In the genomic region with DNA sequence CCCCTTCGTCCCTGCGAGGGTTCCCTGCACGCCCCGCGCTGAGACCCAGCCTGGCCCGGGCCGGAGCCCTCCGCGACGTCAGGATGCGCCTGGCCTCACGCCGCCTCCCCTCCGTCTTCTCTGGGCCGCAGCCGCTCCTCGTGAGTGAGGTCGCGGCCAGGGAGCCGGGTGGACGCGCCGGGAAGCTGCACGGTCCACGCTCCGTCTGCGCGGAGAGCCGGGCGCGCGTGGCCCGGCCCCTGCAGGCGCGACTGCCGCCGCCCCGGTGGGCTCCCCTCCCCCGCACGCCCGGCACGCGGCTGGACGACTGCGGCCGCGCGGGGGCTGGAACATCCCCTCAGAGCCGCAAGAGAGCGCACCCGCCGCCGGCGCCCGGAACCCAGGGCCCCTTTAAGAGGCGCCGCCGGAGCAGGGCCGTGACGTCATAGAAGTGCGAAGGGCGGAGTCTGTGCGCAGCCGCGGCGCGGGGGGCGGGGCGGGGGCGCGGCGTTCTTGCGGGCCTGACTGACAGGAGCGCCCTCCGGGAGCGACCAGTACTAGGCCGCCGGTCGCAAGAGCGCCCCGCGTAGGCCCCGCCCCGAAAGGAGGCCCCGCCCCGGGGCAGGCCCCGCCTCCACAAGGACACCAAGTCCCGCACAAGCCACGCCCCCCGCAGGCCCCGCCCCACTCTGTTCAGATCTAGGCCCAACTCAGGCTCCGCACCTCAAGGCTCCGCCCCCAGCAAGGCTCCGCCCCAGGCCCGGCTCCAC, we compare ENCODE assay signal across 1 cellular context.
A peak's percentile ranks its signal among the peaks of the same experiment; 100 is the strongest.
TF ChIP-seq lines count a peak whose summit lies in the region.

No MANE protein-coding gene starts in this region.

TF ChIP-seq in HepG2, 621 proteins besides CTCF, POLR2A, EP300 and RAD21 (continued from another document and continues in another):
- TF ChIP-seq, protein P1, sequence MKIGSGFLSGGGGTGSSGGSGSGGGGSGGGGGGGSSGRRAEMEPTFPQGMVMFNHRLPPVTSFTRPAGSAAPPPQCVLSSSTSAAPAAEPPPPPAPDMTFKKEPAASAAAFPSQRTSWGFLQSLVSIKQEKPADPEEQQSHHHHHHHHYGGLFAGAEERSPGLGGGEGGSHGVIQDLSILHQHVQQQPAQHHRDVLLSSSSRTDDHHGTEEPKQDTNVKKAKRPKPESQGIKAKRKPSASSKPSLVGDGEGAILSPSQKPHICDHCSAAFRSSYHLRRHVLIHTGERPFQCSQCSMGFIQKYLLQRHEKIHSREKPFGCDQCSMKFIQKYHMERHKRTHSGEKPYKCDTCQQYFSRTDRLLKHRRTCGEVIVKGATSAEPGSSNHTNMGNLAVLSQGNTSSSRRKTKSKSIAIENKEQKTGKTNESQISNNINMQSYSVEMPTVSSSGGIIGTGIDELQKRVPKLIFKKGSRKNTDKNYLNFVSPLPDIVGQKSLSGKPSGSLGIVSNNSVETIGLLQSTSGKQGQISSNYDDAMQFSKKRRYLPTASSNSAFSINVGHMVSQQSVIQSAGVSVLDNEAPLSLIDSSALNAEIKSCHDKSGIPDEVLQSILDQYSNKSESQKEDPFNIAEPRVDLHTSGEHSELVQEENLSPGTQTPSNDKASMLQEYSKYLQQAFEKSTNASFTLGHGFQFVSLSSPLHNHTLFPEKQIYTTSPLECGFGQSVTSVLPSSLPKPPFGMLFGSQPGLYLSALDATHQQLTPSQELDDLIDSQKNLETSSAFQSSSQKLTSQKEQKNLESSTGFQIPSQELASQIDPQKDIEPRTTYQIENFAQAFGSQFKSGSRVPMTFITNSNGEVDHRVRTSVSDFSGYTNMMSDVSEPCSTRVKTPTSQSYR (CRISPR knock-in tag; IDR thresholded peaks at IDR 0.05; ENCODE audit: borderline replicate concordance): peak; percentile 73; the same call in 1 of the 2 replicates
- TF ChIP-seq FOXC1 (CRISPR knock-in tag; IDR thresholded peaks at IDR 0.05; ENCODE audit: borderline replicate concordance): no peak
- peak; percentile 57 for TF ChIP-seq SAP130 (CRISPR knock-in tag; IDR thresholded peaks at IDR 0.05; ENCODE audit: low read depth)
- TF ChIP-seq ZNF709 (CRISPR knock-in tag; IDR thresholded peaks at IDR 0.05): no peak
- peak; percentile 49; the same call in 1 of the 2 replicates for TF ChIP-seq ZNF816 (CRISPR knock-in tag; IDR thresholded peaks at IDR 0.05; ENCODE audit: borderline replicate concordance)
- no peak for TF ChIP-seq ZNF775 (CRISPR knock-in tag; IDR thresholded peaks at IDR 0.05; ENCODE audit: borderline replicate concordance)
- no peak for TF ChIP-seq BRCA1 (CRISPR knock-in tag; IDR thresholded peaks at IDR 0.05)
- no peak for TF ChIP-seq ZNF296 (CRISPR knock-in tag; conservative IDR thresholded peaks at IDR 0.05)
- TF ChIP-seq ZNF629 (CRISPR knock-in tag; conservative IDR thresholded peaks at IDR 0.05): no peak; the same call in 1 of the 2 replicates
- TF ChIP-seq ZNF644 (CRISPR knock-in tag; IDR thresholded peaks at IDR 0.05; ENCODE audit: low read depth): no peak
- no peak for TF ChIP-seq U2AF1 (optimal IDR thresholded peaks at IDR 0.05; ENCODE audit: low read depth, low read length)
- no peak for TF ChIP-seq ZNF260 (CRISPR knock-in tag; IDR thresholded peaks at IDR 0.05; ENCODE audit: borderline replicate concordance, low read depth)
- TF ChIP-seq MAF1 (CRISPR knock-in tag; IDR thresholded peaks at IDR 0.05; ENCODE audit: borderline replicate concordance): no peak
- no peak for TF ChIP-seq CCAR2 (optimal IDR thresholded peaks at IDR 0.05; ENCODE audit: low read depth, low read length)
- TF ChIP-seq GLI4 (CRISPR knock-in tag; IDR thresholded peaks at IDR 0.05; ENCODE audit: borderline replicate concordance): no peak
- no peak for TF ChIP-seq FOXA3 (CRISPR knock-in tag; IDR thresholded peaks at IDR 0.05)
- TF ChIP-seq, protein P2, sequence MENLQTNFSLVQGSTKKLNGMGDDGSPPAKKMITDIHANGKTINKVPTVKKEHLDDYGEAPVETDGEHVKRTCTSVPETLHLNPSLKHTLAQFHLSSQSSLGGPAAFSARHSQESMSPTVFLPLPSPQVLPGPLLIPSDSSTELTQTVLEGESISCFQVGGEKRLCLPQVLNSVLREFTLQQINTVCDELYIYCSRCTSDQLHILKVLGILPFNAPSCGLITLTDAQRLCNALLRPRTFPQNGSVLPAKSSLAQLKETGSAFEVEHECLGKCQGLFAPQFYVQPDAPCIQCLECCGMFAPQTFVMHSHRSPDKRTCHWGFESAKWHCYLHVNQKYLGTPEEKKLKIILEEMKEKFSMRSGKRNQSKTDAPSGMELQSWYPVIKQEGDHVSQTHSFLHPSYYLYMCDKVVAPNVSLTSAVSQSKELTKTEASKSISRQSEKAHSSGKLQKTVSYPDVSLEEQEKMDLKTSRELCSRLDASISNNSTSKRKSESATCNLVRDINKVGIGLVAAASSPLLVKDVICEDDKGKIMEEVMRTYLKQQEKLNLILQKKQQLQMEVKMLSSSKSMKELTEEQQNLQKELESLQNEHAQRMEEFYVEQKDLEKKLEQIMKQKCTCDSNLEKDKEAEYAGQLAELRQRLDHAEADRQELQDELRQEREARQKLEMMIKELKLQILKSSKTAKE (CRISPR knock-in tag; IDR thresholded peaks at IDR 0.05; ENCODE audit: borderline replicate concordance): no peak
- TF ChIP-seq ELF3 (CRISPR knock-in tag; IDR thresholded peaks at IDR 0.05): no peak
- no peak for TF ChIP-seq MZF1 (CRISPR knock-in tag; IDR thresholded peaks at IDR 0.05; ENCODE audit: borderline replicate concordance)
- TF ChIP-seq ZNF180 (CRISPR knock-in tag; IDR thresholded peaks at IDR 0.05; ENCODE audit: borderline replicate concordance, low read depth): no peak
- TF ChIP-seq NR1H2 (CRISPR knock-in tag; IDR thresholded peaks at IDR 0.05; ENCODE audit: borderline replicate concordance, low read depth): no peak
- TF ChIP-seq ZNF781 (CRISPR knock-in tag; IDR thresholded peaks at IDR 0.05; ENCODE audit: borderline replicate concordance, not compliant biosample characterization): no peak
- TF ChIP-seq ZFP37 (CRISPR knock-in tag; IDR thresholded peaks at IDR 0.05; ENCODE audit: borderline replicate concordance): no peak
- no peak; the same call in 1 of the 2 replicates for TF ChIP-seq DNMT1 (CRISPR knock-in tag; IDR thresholded peaks at IDR 0.05)
- TF ChIP-seq WIZ (CRISPR knock-in tag; IDR thresholded peaks at IDR 0.05): no peak
- TF ChIP-seq RFX3 (CRISPR knock-in tag; IDR thresholded peaks at IDR 0.05): no peak
- no peak for TF ChIP-seq ARNT (IDR thresholded peaks at IDR 0.05)
- no peak for TF ChIP-seq CENPT (CRISPR knock-in tag; IDR thresholded peaks at IDR 0.05; ENCODE audit: low read depth)
- TF ChIP-seq, protein P3, sequence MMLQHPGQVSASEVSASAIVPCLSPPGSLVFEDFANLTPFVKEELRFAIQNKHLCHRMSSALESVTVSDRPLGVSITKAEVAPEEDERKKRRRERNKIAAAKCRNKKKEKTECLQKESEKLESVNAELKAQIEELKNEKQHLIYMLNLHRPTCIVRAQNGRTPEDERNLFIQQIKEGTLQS (CRISPR knock-in tag; IDR thresholded peaks at IDR 0.05): no peak
- TF ChIP-seq ZNF776 (CRISPR knock-in tag; IDR thresholded peaks at IDR 0.05): peak; percentile 89
- TF ChIP-seq, protein P4, sequence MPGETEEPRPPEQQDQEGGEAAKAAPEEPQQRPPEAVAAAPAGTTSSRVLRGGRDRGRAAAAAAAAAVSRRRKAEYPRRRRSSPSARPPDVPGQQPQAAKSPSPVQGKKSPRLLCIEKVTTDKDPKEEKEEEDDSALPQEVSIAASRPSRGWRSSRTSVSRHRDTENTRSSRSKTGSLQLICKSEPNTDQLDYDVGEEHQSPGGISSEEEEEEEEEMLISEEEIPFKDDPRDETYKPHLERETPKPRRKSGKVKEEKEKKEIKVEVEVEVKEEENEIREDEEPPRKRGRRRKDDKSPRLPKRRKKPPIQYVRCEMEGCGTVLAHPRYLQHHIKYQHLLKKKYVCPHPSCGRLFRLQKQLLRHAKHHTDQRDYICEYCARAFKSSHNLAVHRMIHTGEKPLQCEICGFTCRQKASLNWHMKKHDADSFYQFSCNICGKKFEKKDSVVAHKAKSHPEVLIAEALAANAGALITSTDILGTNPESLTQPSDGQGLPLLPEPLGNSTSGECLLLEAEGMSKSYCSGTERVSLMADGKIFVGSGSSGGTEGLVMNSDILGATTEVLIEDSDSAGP (CRISPR knock-in tag; IDR thresholded peaks at IDR 0.05; ENCODE audit: borderline replicate concordance): peak; percentile 99
- TF ChIP-seq, protein P5, sequence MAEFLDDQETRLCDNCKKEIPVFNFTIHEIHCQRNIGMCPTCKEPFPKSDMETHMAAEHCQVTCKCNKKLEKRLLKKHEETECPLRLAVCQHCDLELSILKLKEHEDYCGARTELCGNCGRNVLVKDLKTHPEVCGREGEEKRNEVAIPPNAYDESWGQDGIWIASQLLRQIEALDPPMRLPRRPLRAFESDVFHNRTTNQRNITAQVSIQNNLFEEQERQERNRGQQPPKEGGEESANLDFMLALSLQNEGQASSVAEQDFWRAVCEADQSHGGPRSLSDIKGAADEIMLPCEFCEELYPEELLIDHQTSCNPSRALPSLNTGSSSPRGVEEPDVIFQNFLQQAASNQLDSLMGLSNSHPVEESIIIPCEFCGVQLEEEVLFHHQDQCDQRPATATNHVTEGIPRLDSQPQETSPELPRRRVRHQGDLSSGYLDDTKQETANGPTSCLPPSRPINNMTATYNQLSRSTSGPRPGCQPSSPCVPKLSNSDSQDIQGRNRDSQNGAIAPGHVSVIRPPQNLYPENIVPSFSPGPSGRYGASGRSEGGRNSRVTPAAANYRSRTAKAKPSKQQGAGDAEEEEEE (CRISPR knock-in tag; IDR thresholded peaks at IDR 0.05; ENCODE audit: borderline replicate concordance): no peak
- no peak for TF ChIP-seq CBX1 (IDR thresholded peaks at IDR 0.05; ENCODE audit: low read depth)
- no peak for TF ChIP-seq ZNF878 (CRISPR knock-in tag; IDR thresholded peaks at IDR 0.05)
- TF ChIP-seq, protein P6, sequence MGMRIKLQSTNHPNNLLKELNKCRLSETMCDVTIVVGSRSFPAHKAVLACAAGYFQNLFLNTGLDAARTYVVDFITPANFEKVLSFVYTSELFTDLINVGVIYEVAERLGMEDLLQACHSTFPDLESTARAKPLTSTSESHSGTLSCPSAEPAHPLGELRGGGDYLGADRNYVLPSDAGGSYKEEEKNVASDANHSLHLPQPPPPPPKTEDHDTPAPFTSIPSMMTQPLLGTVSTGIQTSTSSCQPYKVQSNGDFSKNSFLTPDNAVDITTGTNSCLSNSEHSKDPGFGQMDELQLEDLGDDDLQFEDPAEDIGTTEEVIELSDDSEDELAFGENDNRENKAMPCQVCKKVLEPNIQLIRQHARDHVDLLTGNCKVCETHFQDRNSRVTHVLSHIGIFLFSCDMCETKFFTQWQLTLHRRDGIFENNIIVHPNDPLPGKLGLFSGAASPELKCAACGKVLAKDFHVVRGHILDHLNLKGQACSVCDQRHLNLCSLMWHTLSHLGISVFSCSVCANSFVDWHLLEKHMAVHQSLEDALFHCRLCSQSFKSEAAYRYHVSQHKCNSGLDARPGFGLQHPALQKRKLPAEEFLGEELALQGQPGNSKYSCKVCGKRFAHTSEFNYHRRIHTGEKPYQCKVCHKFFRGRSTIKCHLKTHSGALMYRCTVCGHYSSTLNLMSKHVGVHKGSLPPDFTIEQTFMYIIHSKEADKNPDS (CRISPR knock-in tag; IDR thresholded peaks at IDR 0.05): peak; percentile 57; the same call in 1 of the 2 replicates
- no peak; the same call in 1 of the 2 replicates for TF ChIP-seq ETV5 (CRISPR knock-in tag; IDR thresholded peaks at IDR 0.05; ENCODE audit: borderline replicate concordance)
- no peak for TF ChIP-seq ZBTB1 (CRISPR knock-in tag; IDR thresholded peaks at IDR 0.05; ENCODE audit: borderline replicate concordance)
- TF ChIP-seq BHLHE40 (IDR thresholded peaks at IDR 0.05; ENCODE audit: low read length): no peak
- peak; percentile 56; the same call in 1 of the 2 replicates for TF ChIP-seq ZNF333 (CRISPR knock-in tag; IDR thresholded peaks at IDR 0.05; ENCODE audit: borderline replicate concordance)
- TF ChIP-seq SRY (CRISPR knock-in tag; IDR thresholded peaks at IDR 0.05): peak; percentile 52; the same call in 1 of the 2 replicates
- TF ChIP-seq SP1 (IDR thresholded peaks at IDR 0.05): no peak
- TF ChIP-seq SP1 (CRISPR knock-in tag; IDR thresholded peaks at IDR 0.05): peak; percentile 74; the same call in 1 of the 2 replicates
- TF ChIP-seq SMC3 (IDR thresholded peaks at IDR 0.05; ENCODE audit: low read length): no peak
- TF ChIP-seq MEF2D (CRISPR knock-in tag; IDR thresholded peaks at IDR 0.05): no peak; the same call in 1 of the 2 replicates
- TF ChIP-seq CREM (IDR thresholded peaks at IDR 0.05): peak; percentile 51; the same call in 1 of the 2 replicates
- TF ChIP-seq CREM (CRISPR knock-in tag; IDR thresholded peaks at IDR 0.05): peak; percentile 41; the same call in 1 of the 2 replicates
- no peak for TF ChIP-seq MYNN (CRISPR knock-in tag; IDR thresholded peaks at IDR 0.05; ENCODE audit: low read depth)
- TF ChIP-seq, protein P7, sequence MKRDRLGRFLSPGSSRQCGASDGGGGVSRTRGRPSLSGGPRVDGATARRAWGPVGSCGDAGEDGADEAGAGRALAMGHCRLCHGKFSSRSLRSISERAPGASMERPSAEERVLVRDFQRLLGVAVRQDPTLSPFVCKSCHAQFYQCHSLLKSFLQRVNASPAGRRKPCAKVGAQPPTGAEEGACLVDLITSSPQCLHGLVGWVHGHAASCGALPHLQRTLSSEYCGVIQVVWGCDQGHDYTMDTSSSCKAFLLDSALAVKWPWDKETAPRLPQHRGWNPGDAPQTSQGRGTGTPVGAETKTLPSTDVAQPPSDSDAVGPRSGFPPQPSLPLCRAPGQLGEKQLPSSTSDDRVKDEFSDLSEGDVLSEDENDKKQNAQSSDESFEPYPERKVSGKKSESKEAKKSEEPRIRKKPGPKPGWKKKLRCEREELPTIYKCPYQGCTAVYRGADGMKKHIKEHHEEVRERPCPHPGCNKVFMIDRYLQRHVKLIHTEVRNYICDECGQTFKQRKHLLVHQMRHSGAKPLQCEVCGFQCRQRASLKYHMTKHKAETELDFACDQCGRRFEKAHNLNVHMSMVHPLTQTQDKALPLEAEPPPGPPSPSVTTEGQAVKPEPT (CRISPR knock-in tag; IDR thresholded peaks at IDR 0.05; ENCODE audit: low read depth): no peak; the same call in 1 of the 2 replicates
- TF ChIP-seq ATF7 (IDR thresholded peaks at IDR 0.05): peak; percentile 94
- TF ChIP-seq ATF7 (CRISPR knock-in tag; IDR thresholded peaks at IDR 0.05): peak; percentile 73
- no peak; the same call in 1 of the 2 replicates for TF ChIP-seq CHD2 (IDR thresholded peaks at IDR 0.05; ENCODE audit: low read depth, low read length)
- TF ChIP-seq, protein P8, sequence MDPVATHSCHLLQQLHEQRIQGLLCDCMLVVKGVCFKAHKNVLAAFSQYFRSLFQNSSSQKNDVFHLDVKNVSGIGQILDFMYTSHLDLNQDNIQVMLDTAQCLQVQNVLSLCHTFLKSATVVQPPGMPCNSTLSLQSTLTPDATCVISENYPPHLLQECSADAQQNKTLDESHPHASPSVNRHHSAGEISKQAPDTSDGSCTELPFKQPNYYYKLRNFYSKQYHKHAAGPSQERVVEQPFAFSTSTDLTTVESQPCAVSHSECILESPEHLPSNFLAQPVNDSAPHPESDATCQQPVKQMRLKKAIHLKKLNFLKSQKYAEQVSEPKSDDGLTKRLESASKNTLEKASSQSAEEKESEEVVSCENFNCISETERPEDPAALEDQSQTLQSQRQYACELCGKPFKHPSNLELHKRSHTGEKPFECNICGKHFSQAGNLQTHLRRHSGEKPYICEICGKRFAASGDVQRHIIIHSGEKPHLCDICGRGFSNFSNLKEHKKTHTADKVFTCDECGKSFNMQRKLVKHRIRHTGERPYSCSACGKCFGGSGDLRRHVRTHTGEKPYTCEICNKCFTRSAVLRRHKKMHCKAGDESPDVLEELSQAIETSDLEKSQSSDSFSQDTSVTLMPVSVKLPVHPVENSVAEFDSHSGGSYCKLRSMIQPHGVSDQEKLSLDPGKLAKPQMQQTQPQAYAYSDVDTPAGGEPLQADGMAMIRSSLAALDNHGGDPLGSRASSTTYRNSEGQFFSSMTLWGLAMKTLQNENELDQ (CRISPR knock-in tag; IDR thresholded peaks at IDR 0.05; ENCODE audit: borderline replicate concordance): no peak
- no peak for TF ChIP-seq NCOA1 (CRISPR knock-in tag; IDR thresholded peaks at IDR 0.05)
- TF ChIP-seq ZNF20 (CRISPR knock-in tag; IDR thresholded peaks at IDR 0.05): no peak
